In genomic region chr9:108430655-108431054, GRCh38 we compare ENCODE assay signal across 13 cellular contexts.
"Had no signal": no experiment of that assay in that cellular context is flagged by ENCODE, and none has a peak within 500 bp of the region (broad histone marks: within the 10 kb centered on the region; RNA-seq: fewer than 3 reads in every experiment).

No MANE protein-coding gene starts in this region.

- H3K4me1 ChIP-seq: colonic mucosa, esophagus muscularis mucosa, foreskin keratinocyte, gastrocnemius medialis, gastroesophageal sphincter, heart left ventricle, heart right ventricle had no signal

- H3K4me3 ChIP-seq: colonic mucosa, coronary artery, dorsolateral prefrontal cortex, esophagus muscularis mucosa, esophagus squamous epithelium, gastrocnemius medialis, gastroesophageal sphincter, heart left ventricle, heart right ventricle had no signal

- H3K27ac ChIP-seq: colonic mucosa, coronary artery, dorsolateral prefrontal cortex, epithelial cell of prostate, esophagus muscularis mucosa, esophagus squamous epithelium, foreskin keratinocyte, gastrocnemius medialis, gastroesophageal sphincter, heart left ventricle, heart right ventricle had no signal

- ATAC-seq: effector memory CD8-positive, alpha-beta T cell; esophagus mucosa; foreskin keratinocyte; gastrocnemius medialis; gastroesophageal sphincter; heart left ventricle; heart right ventricle had no signal

- H3K36me3 ChIP-seq: colonic mucosa, esophagus muscularis mucosa, esophagus squamous epithelium, gastrocnemius medialis, gastroesophageal sphincter, heart left ventricle, heart right ventricle had no signal

- H3K9me3 ChIP-seq: colonic mucosa had no signal
